In the genomic region with DNA sequence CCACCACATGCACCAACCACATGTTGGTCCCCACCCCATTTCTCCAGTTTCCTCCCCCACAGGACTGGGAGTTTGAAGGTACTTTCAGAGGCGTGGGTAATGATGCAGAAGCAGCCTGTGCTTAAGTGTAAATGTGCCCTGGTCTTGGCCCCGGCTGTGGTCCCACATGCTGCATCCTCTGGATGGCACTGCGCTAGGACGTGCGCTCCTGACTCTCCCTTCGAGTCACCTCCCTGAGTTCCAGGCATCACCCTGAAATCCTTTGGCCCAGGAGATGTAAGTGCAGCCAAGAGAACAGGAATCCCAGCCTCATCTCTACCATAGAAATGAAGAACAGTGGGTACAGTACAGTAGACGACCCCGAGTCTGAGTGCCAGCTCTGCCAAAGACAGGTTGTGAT, we compare ENCODE assay signal across 16 cellular contexts. TPM values are rescaled to one million over a fixed set of nuclear protein-coding genes. Genes with fewer than 3 reads are reported as not detected.
DNase-seq lines count a peak whose midpoint lies in the region; ATAC-seq and TF ChIP-seq lines count a peak whose summit lies in the region.
"Had no signal": no experiment of that assay in that cellular context is flagged by ENCODE, and none has a peak within 500 bp of the region (broad histone marks: within the 10 kb centered on the region; RNA-seq: fewer than 3 reads in every experiment).

No MANE protein-coding gene starts in this region.

- ATAC-seq in activated B cell treated with CpG ODN at 0.5 μM for 24 hours (ENCODE audit: low read depth) (no peak), naive B cell (ENCODE audit: low read depth in 2 of 2) (no peak)
- ATAC-seq: HepG2 had no signal

- peaks cover 0 to 7% (median 0%) of the 10 kb centered on the region in 11 experiments; a peak in 6 of 22 replicates for H3K9me3 ChIP-seq in BLaER1 treated with 17β-estradiol and CSF1 and Interleukin-3, amounts not matched to agents 10 nM and 100 nM (replicated peaks in 1 of 11)
- H3K9me3 ChIP-seq: Caco-2 had no signal

- H3K36me3 ChIP-seq in BLaER1 treated with 17β-estradiol and CSF1 and Interleukin-3, amounts not matched to agents 10 nM and 100 nM, result peaks cover 0 to 91% (median 64%) of the 10 kb centered on the region in 11 experiments; a peak in 15 of 22 replicates

- peak overlapping the region; percentile 24 for H3K27ac Mint-ChIP-seq in activated B cell treated with CpG ODN at 0.5 μM for 24 hours
- H3K27ac Mint-ChIP-seq in naive B cell, result peak overlapping the region in 4 of 6 donors; percentile 27 to 76 (median 46)
- H3K27ac Mint-ChIP-seq: CD4-positive, alpha-beta T cell had no signal

- peak overlapping the region in 7 of 11 experiments; percentile 22 to 92 (median 58); a peak in 9 of 22 replicates for H3K9ac ChIP-seq in BLaER1 treated with 17β-estradiol and CSF1 and Interleukin-3, amounts not matched to agents 10 nM and 100 nM

- CTCF ChIA-PET in activated B cell treated with CpG ODN at 0.5 μM for 24 hours (lab: Charles Lee), result no interaction called here

- no peaks in the 10 kb centered on the region for H3K27me3 Mint-ChIP-seq in activated B cell treated with CpG ODN at 0.5 μM for 24 hours
- no peaks in the 10 kb centered on the region for H3K27me3 Mint-ChIP-seq in naive B cell

- POLR2A ChIA-PET in activated B cell treated with CpG ODN at 0.5 μM for 24 hours (lab: Charles Lee), result interaction anchor here (0.7 to 14.4 kb wide), 4 partner anchors 14 to 51 kb away, joined by 3 to 453 read pairs (median 6); no protein-coding TSS in a partner anchor

- H3K27ac ChIP-seq in BLaER1 treated with 17β-estradiol and CSF1 and Interleukin-3, amounts not matched to agents 10 nM and 100 nM, result peak overlapping the region in 9 of 11 experiments; percentile 55 to 100 (median 73); a peak in 14 of 22 replicates

- no peak overlapping the region for H3K4me3 Mint-ChIP-seq in activated B cell treated with CpG ODN at 0.5 μM for 24 hours
- peak overlapping the region in 1 of 8 donors; percentile 9 for H3K4me3 Mint-ChIP-seq in naive B cell
- H3K4me3 Mint-ChIP-seq: CD4-positive, alpha-beta T cell had no signal

- H3K4me1 ChIP-seq in BLaER1 treated with 17β-estradiol and CSF1 and Interleukin-3, amounts not matched to agents 10 nM and 100 nM, result peaks cover 37 to 97% (median 89%) of the 10 kb centered on the region in 10 experiments
- H3K4me1 ChIP-seq: Caco-2 had no signal

- H3K9me3 Mint-ChIP-seq in activated B cell treated with CpG ODN at 0.5 μM for 24 hours, result no peaks in the 10 kb centered on the region
- no peaks in the 10 kb centered on the region for H3K9me3 Mint-ChIP-seq in naive B cell
- H3K9me3 Mint-ChIP-seq: CD4-positive, alpha-beta T cell had no signal

- intact Hi-C loops in activated B cell treated with CpG ODN at 0.5 μM for 24 hours (cut with micrococcal nuclease), result no loop called here

- H3K4me1 Mint-ChIP-seq in activated B cell treated with CpG ODN at 0.5 μM for 24 hours, result peaks cover 74% of the 10 kb centered on the region
- peaks cover 20 to 50% (median 39%) of the 10 kb centered on the region in 3 donors for H3K4me1 Mint-ChIP-seq in naive B cell

- H4K20me1 ChIP-seq in BLaER1 treated with 17β-estradiol and CSF1 and Interleukin-3, amounts not matched to agents 10 nM and 100 nM, result peaks cover 0 to 30% (median 0%) of the 10 kb centered on the region in 11 experiments; a peak in 6 of 22 replicates

- peaks cover 0 to 6% (median 0%) of the 10 kb centered on the region in 11 experiments; a peak in 8 of 22 replicates for H3K27me3 ChIP-seq in BLaER1 treated with 17β-estradiol and CSF1 and Interleukin-3, amounts not matched to agents 10 nM and 100 nM

- H3K4me3 ChIP-seq in BLaER1 treated with 17β-estradiol and CSF1 and Interleukin-3, amounts not matched to agents 10 nM and 100 nM, result peak overlapping the region in 3 of 10 experiments; percentile 9 to 24 (median 24); a peak in 3 of 20 replicates

- peak overlapping the region in 10 of 11 experiments; percentile 11 to 99 (median 83); a peak in 20 of 22 replicates for H3K4me2 ChIP-seq in BLaER1 treated with 17β-estradiol and CSF1 and Interleukin-3, amounts not matched to agents 10 nM and 100 nM

- H3K36me3 Mint-ChIP-seq in activated B cell treated with CpG ODN at 0.5 μM for 24 hours (ENCODE audit: low read depth), result peaks cover 60% of the 10 kb centered on the region
- H3K36me3 Mint-ChIP-seq in naive B cell, result no peaks in the 10 kb centered on the region

- DNase-seq in activated B cell treated with CpG ODN at 0.5 μM for 24 hours (no peak), naive B cell (no peak), HPDE6-E6E7 (ENCODE audit: extremely low spot score) (no peak), NCI-H1048 (lab: John Stamatoyannopoulos, UW) (no peak)
- DNase-seq in central memory CD4-positive, alpha-beta T cell, result no peak
- DNase-seq in activated CD4-positive, alpha-beta T cell treated with anti-CD3 and anti-CD28 coated beads, Interleukin-2, amount 50 U/mL, for 4 hours, result no peak
- DNase-seq: 8988T; C1 segment of cervical spinal cord; Caco-2; CD4-positive, alpha-beta T cell; GOT3; H7 had no signal

- no peak for TF ChIP-seq CTCF in activated B cell treated with CpG ODN at 0.5 μM for 24 hours (IDR thresholded peaks at IDR 0.05)

RNA-seq across cellular contexts. Expression of a gene that starts 5.7 kb away (rescaled TPM):
- total RNA-seq in activated B cell treated with CpG ODN at 0.5 μM for 24 hours, result 183 TPM in 2 replicates
- 10 to 100 TPM; 26.7 to 71.4 (median 56.5) TPM for polyA plus RNA-seq in naive B cell (ENCODE audit: low read depth in 6 of 6)
- total RNA-seq: A673, Caco-2, HepG2 had no signal
- polyA plus RNA-seq: AG04450 had no signal

RNA-seq across cellular contexts. Expression of a gene that starts 47.5 kb away (rescaled TPM):
- total RNA-seq in activated B cell treated with CpG ODN at 0.5 μM for 24 hours, result 0.11 and 0.20 TPM in 2 replicates
- not detected for polyA plus RNA-seq in naive B cell (ENCODE audit: low read depth in 6 of 6)
- total RNA-seq: A673; CD4-positive, alpha-beta T cell had no signal
- polyA plus RNA-seq: AG04450, HepG2 had no signal

RNA-seq across cellular contexts. Expression of a gene that starts 51.7 kb away (rescaled TPM):
- 41.9 and 48.1 TPM in 2 replicates for total RNA-seq in activated B cell treated with CpG ODN at 0.5 μM for 24 hours
- 10 to 100 TPM; 28.4 to 44.0 (median 31.6) TPM for polyA plus RNA-seq in naive B cell (ENCODE audit: low read depth in 6 of 6)
